ENCODE assay signal across 8 cellular contexts in the genomic region with DNA sequence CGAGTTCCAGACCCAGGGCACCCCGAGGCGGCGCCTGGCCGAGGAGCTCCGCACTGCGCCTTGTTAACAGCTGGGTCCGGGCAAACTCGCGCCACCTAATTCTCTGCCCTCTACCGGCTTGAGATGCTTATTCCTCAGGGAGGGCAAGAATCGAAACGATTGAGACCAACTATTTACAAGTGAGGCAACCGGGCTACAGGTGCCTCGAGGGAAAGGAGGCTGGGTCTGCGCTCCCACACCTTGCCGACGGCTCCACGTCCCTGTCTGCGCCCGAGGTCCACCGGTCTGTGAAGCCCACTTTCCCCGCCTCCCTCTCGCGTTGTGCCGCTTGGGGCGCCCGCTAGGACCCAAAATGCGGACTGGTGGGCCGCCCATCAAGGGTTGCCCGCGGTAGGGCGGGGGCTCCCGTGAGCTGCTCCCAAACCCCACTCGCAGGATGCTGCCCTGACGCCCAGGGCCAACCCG. TPM values are rescaled to one million over a fixed set of nuclear protein-coding genes. Genes with fewer than 3 reads are reported as not detected.
DNase-seq lines count a peak whose midpoint lies in the region; ATAC-seq and TF ChIP-seq lines count a peak whose summit lies in the region.

No MANE protein-coding gene starts in this region.

- H3K36me3 Mint-ChIP-seq in CD14-positive monocyte = peaks cover 1 to 4% of the 10 kb centered on the region in 2 donors
- no peaks in the 10 kb centered on the region for H3K36me3 Mint-ChIP-seq in osteocyte (ENCODE audit: unreplicated experiment)

- peaks cover 0 to 5% (median 3%) of the 10 kb centered on the region in 7 donors for H3K9me3 Mint-ChIP-seq in CD14-positive monocyte
- no peaks in the 10 kb centered on the region for H3K9me3 Mint-ChIP-seq in osteocyte (ENCODE audit: unreplicated experiment)

- peak; percentile 3 for TF ChIP-seq CTCF in CD14-positive monocyte (IDR thresholded peaks at IDR 0.05)
- TF ChIP-seq CTCF in osteocyte (IDR thresholded peaks at IDR 0.05) = peak; percentile 44
- TF ChIP-seq CTCF in tibial artery (IDR thresholded peaks at IDR 0.05) = no peak

- H3K27ac Mint-ChIP-seq in CD14-positive monocyte (peak overlapping the region in 3 of 7 donors; percentile 3 to 46 (median 11)), osteocyte (ENCODE audit: unreplicated experiment) (peak overlapping the region; percentile 57)

- H3K4me3 Mint-ChIP-seq in CD14-positive monocyte (peak overlapping the region; percentile 84 to 91), osteocyte (ENCODE audit: unreplicated experiment) (peak overlapping the region; percentile 85)

- H3K27ac ChIP-seq in tibial artery = peak overlapping the region; percentile 92

- peaks cover 0 to 33% (median 12%) of the 10 kb centered on the region in 4 donors for H3K4me1 ChIP-seq in tibial artery

- no peak for DNase-seq in CD14-positive monocyte (ENCODE audit: low spot score)
- DNase-seq in GM19238 (ENCODE audit: insufficient read length, low spot score) = peak; percentile 66
- peak; percentile 55 for DNase-seq in RPMI7951 (ENCODE audit: low read depth)
- peak; percentile 51 for DNase-seq in activated gamma-delta T cell treated with anti-CD3 and anti-CD28 coated beads, Interleukin-2, amount 50 U/mL, for 16 hours (ENCODE audit: low read depth)
- DNase-seq in globus pallidus (ENCODE audit: low spot score) = peak; percentile 46
- no peak for DNase-seq in osteocyte (ENCODE audit: extremely low spot score, unreplicated experiment)
- peak; percentile 39 to 76 for DNase-seq in tibial artery

- intact Hi-C loops in CD14-positive monocyte (cut with micrococcal nuclease) = no loop called here
- intact Hi-C loops in tibial artery (cut with DNase I; ENCODE audit: low total_unique reads) = no loop called here

- no peaks in the 10 kb centered on the region for H3K27me3 ChIP-seq in tibial artery

- H3K4me3 ChIP-seq in tibial artery = peak overlapping the region; percentile 94 to 99

- H3K36me3 ChIP-seq in tibial artery = peaks cover 0 to 7% (median 0%) of the 10 kb centered on the region in 3 donors

- H3K9me3 ChIP-seq in tibial artery = no peaks in the 10 kb centered on the region

- H3K4me1 Mint-ChIP-seq in CD14-positive monocyte (peaks cover 42% of the 10 kb centered on the region), osteocyte (ENCODE audit: unreplicated experiment) (peaks cover 27% of the 10 kb centered on the region)

- H3K27me3 Mint-ChIP-seq in CD14-positive monocyte (ENCODE audit: low read depth in 3 of 3) (peaks cover 2% of the 10 kb centered on the region in 3 donors), osteocyte (ENCODE audit: unreplicated experiment) (no peaks in the 10 kb centered on the region)

- peak; percentile 66 for ATAC-seq in HG03354 (IDR thresholded peaks at IDR 0.05; ENCODE audit: poor library complexity, severe bottlenecking, unreplicated experiment)

RNA-seq across cellular contexts. Expression of a gene that starts 0.5 kb away (rescaled TPM):
- 10 to 100 TPM; 62.6 to 66.4 TPM for polyA plus RNA-seq in CD14-positive monocyte
- total RNA-seq in RPMI7951 (2014; rRNA removed; shearing (Covaris generic)) = 353 and 358 TPM in 2 replicates
- total RNA-seq in osteocyte = 59.4 and 61.8 TPM in 2 replicates

Comparison
In these comparisons a context has a peak if more than half of its experiments do, and no peak if none do; other contexts are left out.
1. DNase-seq: peak in GM19238 (single experiment), RPMI7951 (single experiment), activated gamma-delta T cell treated with anti-CD3 and anti-CD28 coated beads, Interleukin-2, amount 50 U/mL, for 16 hours (single experiment), globus pallidus (single experiment) and tibial artery (2 of 2); none in CD14-positive monocyte (single experiment) and osteocyte (single experiment).
2. CTCF ChIP-seq: peak in CD14-positive monocyte (single experiment) and osteocyte (single experiment); none in tibial artery (0 of 2).